15 cellular contexts compared by ENCODE assay signal in genomic region chr13:98938801-98939200, GRCh38. TPM values are rescaled to one million over a fixed set of nuclear protein-coding genes. Genes with fewer than 3 reads are reported as not detected.
DNase-seq lines count a peak whose midpoint lies in the region; ATAC-seq lines count a peak whose summit lies in the region.
"Had no signal": no experiment of that assay in that cellular context is flagged by ENCODE, and none has a peak within 500 bp of the region (broad histone marks: within the 10 kb centered on the region; RNA-seq: fewer than 3 reads in every experiment).

No MANE protein-coding gene starts in this region.

- intact Hi-C loops in right cardiac atrium (cut with DNase I) (no loop called here), sciatic nerve (cut with DNase I) (no loop called here)

- peak in 1 of 2 donors; percentile 19 for ATAC-seq in right cardiac atrium
- peak; percentile 47 for ATAC-seq in sciatic nerve

- peaks cover 2% of the 10 kb centered on the region for H3K9me3 ChIP-seq in right cardiac atrium (ENCODE audit: control insufficient read depth, low read length)
- H3K9me3 ChIP-seq: Peyer's patch had no signal

- DNase-seq in NCI-H2107 treated with DMSO at 0.1 percent for 48 hours (lab: John Stamatoyannopoulos, UW; ENCODE audit: unreplicated experiment), result peak; percentile 34
- no peak for DNase-seq in NCI-H2107 (lab: John Stamatoyannopoulos, UW)
- peak; percentile 6 for DNase-seq in NCI-H524 treated with DMSO at 0.1 percent for 48 hours (lab: John Stamatoyannopoulos, UW)
- no peak for DNase-seq in right cardiac atrium
- DNase-seq in sciatic nerve (ENCODE audit: low spot score), result no peak
- DNase-seq in effector CD8-positive, alpha-beta T cell (lab: John Stamatoyannopoulos, UW), result no peak
- no peak for DNase-seq in NCI-H345 treated with DMSO at 0.1 percent for 48 hours (lab: John Stamatoyannopoulos, UW; ENCODE audit: unreplicated experiment)
- DNase-seq in nucleus accumbens (lab: John Stamatoyannopoulos, UW), result no peak
- DNase-seq: activated CD4-positive, alpha-beta T cell treated with anti-CD3 and anti-CD28 coated beads, Interleukin-2, amount 10 ng/mL, durations not matched to agents 7 days and 5 days; activated naive CD4-positive, alpha-beta T cell treated with anti-CD3 and anti-CD28 coated beads for 36 hours; activated T-cell treated with anti-CD3 and anti-CD28 coated beads for 4 hours; C1 segment of cervical spinal cord; NCI-H1417 treated with DMSO at 0.1 percent for 48 hours; Peyer's patch had no signal

- H3K27ac ChIP-seq in right cardiac atrium (ENCODE audit: low read length), result peak overlapping the region; percentile 36
- H3K27ac ChIP-seq: epithelial cell of prostate, Peyer's patch had no signal

- H3K27me3 ChIP-seq in right cardiac atrium (ENCODE audit: control insufficient read depth, insufficient read depth), result no peaks in the 10 kb centered on the region
- H3K27me3 ChIP-seq: Peyer's patch had no signal

- no peak overlapping the region for H3K4me3 ChIP-seq in right cardiac atrium (ENCODE audit: low read length)
- H3K4me3 ChIP-seq: Peyer's patch had no signal

- 81% methylated on average over 3 of the region's 3 CpGs for WGBS in right cardiac atrium

- peaks cover 14% of the 10 kb centered on the region for H3K4me1 ChIP-seq in right cardiac atrium (ENCODE audit: control insufficient read depth, insufficient read depth, low read length)
- H3K4me1 ChIP-seq: Peyer's patch had no signal

RNA-seq across cellular contexts. Expression of gene DOCK9, which starts 39.1 kb away (rescaled TPM):
- 10 to 100 TPM; 39.4 to 59.7 (median 57.2) TPM for total RNA-seq in right cardiac atrium
- 26.8 TPM for polyA plus RNA-seq in right cardiac atrium
- total RNA-seq in sciatic nerve, result 204 TPM

Comparison
In these comparisons a context has a peak if more than half of its experiments do, and no peak if none do; other contexts are left out.
1. DNase-seq: peak in NCI-H2107 treated with DMSO at 0.1 percent for 48 hours (single experiment) and NCI-H524 treated with DMSO at 0.1 percent for 48 hours (single experiment); none in NCI-H2107 (single experiment), right cardiac atrium (0 of 3), sciatic nerve (single experiment), effector CD8-positive, alpha-beta T cell (single experiment), NCI-H345 treated with DMSO at 0.1 percent for 48 hours (single experiment) and nucleus accumbens (0 of 56).